Comparison of ENCODE assay signal across 20 cellular contexts in the genomic region with DNA sequence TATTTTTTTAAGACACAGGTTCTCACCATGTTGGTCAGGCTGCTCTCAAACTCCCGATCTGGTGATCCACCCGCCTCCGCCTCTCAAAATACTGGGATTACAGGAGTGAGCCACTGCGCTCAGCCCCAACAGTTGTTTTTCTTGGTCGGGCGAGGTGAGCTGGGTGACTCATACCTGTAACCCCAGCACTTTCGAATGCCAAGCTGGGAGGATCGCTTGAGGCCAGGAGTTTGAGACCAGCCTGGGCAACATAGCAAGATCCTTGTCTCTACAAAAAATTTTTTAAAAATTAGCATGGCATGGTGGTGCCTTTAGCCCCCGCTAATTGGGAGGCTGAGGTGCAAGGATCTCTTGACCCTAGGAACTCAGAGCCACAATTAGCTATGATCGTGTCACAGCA.
"Had no signal": no experiment of that assay in that cellular context is flagged by ENCODE, and none has a peak within 500 bp of the region (broad histone marks: within the 10 kb centered on the region; RNA-seq: fewer than 3 reads in every experiment).

No MANE protein-coding gene starts in this region.

- H3K27me3 ChIP-seq: breast epithelium, dorsolateral prefrontal cortex, esophagus squamous epithelium, tibial artery, uterus had no signal

- H3K4me3 Mint-ChIP-seq: WTC11 had no signal

- DNase-seq: activated CD4-positive, alpha-beta T cell treated with anti-CD3 and anti-CD28 coated beads, Interleukin-2, amount 50 U/mL, for 4 hours; activated CD8-positive, alpha-beta memory T cell treated with anti-CD3 and anti-CD28 coated beads for 24 hours; activated effector memory CD4-positive, alpha-beta T cell treated with Interleukin-2 at 50 U/mL for 16 hours; activated naive CD4-positive, alpha-beta T cell treated with anti-CD3 and anti-CD28 coated beads for 36 hours; activated naive CD8-positive, alpha-beta T cell treated with anti-CD3 and anti-CD28 coated beads, Interleukin-2, amount 10 ng/mL, durations not matched to agents 7 days and 5 days; activated T-cell treated with anti-CD3 and anti-CD28 coated beads, Interleukin-2, amount 50 U/mL, for 48 hours; amniotic stem cell; dorsolateral prefrontal cortex; esophagus squamous epithelium; kidney; stimulated activated CD4-positive, alpha-beta T cell treated with anti-CD3 and anti-CD28 coated beads, Interleukin-12 subunit alpha, Interleukin-12 subunit beta, amount 100 ng/mL, for 4 hours; tibial artery; uterus had no signal

- H3K9me3 Mint-ChIP-seq: activated naive CD4-positive, alpha-beta T cell treated with anti-CD3 and anti-CD28 coated beads for 36 hours; activated naive CD8-positive, alpha-beta T cell treated with anti-CD3 and anti-CD28 coated beads, Interleukin-2, amount 10 ng/mL, durations not matched to agents 7 days and 5 days; central memory CD8-positive, alpha-beta T cell had no signal

- H3K4me1 ChIP-seq: breast epithelium, esophagus squamous epithelium, prostate gland, tibial artery, uterus had no signal

- ATAC-seq: WTC11 had no signal

- H3K36me3 ChIP-seq: breast epithelium, esophagus squamous epithelium, prostate gland, tibial artery, uterus had no signal

- H3K4me1 Mint-ChIP-seq: central memory CD8-positive, alpha-beta T cell had no signal

- H3K36me3 Mint-ChIP-seq: activated naive CD8-positive, alpha-beta T cell treated with anti-CD3 and anti-CD28 coated beads, Interleukin-2, amount 10 ng/mL, durations not matched to agents 7 days and 5 days; naive thymus-derived CD4-positive, alpha-beta T cell; WTC11 had no signal

- H3K27ac ChIP-seq: breast epithelium, prostate gland, tibial artery, uterus had no signal

- H3K27ac Mint-ChIP-seq: WTC11 had no signal

- H3K9me3 ChIP-seq: breast epithelium, esophagus squamous epithelium, prostate gland, tibial artery, uterus had no signal

- H3K27me3 Mint-ChIP-seq: activated naive CD8-positive, alpha-beta T cell treated with anti-CD3 and anti-CD28 coated beads, Interleukin-2, amount 10 ng/mL, durations not matched to agents 7 days and 5 days; central memory CD8-positive, alpha-beta T cell; naive thymus-derived CD4-positive, alpha-beta T cell; stimulated activated naive CD8-positive, alpha-beta T cell treated with anti-CD3 and anti-CD28 coated beads, Interleukin-15, amount 100 ng/mL, for 72 hours had no signal

- H3K4me3 ChIP-seq: lung, prostate gland, uterus had no signal
